In the genomic region with DNA sequence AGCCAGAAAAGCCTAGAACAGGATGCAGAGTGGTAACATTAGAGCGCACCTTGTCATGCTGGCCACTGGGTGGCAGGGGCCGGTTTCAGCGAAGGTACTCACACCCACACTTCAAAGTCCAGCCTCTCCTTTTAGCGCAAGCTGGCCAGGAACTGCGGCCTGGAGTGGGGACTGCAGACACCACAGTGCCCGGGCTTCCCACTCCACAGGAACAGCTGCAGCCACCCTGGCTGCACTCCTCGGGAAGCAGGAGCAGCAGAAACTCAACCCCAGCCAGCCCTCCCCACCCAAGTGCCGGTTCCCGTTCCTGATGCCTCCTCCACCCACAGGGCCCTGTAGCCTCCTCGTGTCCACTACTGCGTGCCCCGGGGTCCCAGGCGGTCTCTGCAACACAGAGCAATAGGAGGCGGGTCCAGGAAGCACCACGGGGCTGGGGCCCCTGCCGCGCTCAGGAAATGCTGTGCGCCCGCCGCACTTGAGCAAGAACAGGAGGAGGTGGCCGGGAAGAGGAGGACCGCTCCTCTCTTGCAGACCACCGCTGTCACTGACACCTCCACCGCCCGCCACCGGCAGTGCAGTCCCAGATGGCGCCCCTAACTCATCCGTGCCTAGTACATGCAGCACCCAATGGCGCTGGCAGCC, we compare ENCODE assay signal across 8 cellular contexts. TPM values are rescaled to one million over a fixed set of nuclear protein-coding genes. Genes with fewer than 3 reads are reported as not detected.
A peak's percentile ranks its signal among the peaks of the same experiment; 100 is the strongest.
DNase-seq lines count a peak whose midpoint lies in the region; ATAC-seq and TF ChIP-seq lines count a peak whose summit lies in the region.

No MANE protein-coding gene starts in this region.

- peaks cover 13% of the 10 kb centered on the region for H3K27me3 Mint-ChIP-seq in chondrocyte (ENCODE audit: low read depth)
- H3K27me3 Mint-ChIP-seq in stimulated activated memory B cell treated with anti-CD40 and anti-IgM and Interleukin-4, amounts not matched to agents 10 μg/mL and 1 μg/mL and 100 μg/mL, for 72 hours = peaks cover 85% of the 10 kb centered on the region

- ATAC-seq in left lung = peak; percentile 90
- no peak for ATAC-seq in stimulated activated memory B cell treated with anti-CD40 and anti-IgM and Interleukin-4, amounts not matched to agents 10 μg/mL and 1 μg/mL and 100 μg/mL, for 72 hours

- H3K27ac ChIP-seq in left lung (no peak overlapping the region), vagina (no peak overlapping the region)

- H3K36me3 Mint-ChIP-seq in chondrocyte (ENCODE audit: low read depth) = no peaks in the 10 kb centered on the region
- H3K36me3 Mint-ChIP-seq in stimulated activated memory B cell treated with anti-CD40 and anti-IgM and Interleukin-4, amounts not matched to agents 10 μg/mL and 1 μg/mL and 100 μg/mL, for 72 hours = no peaks in the 10 kb centered on the region

- peaks cover 14% of the 10 kb centered on the region for H3K4me1 Mint-ChIP-seq in chondrocyte (ENCODE audit: low read depth)
- no peaks in the 10 kb centered on the region for H3K4me1 Mint-ChIP-seq in stimulated activated memory B cell treated with anti-CD40 and anti-IgM and Interleukin-4, amounts not matched to agents 10 μg/mL and 1 μg/mL and 100 μg/mL, for 72 hours

- H3K27me3 ChIP-seq in left lung (peaks cover 17 to 63% of the 10 kb centered on the region in 2 donors), vagina (no peaks in the 10 kb centered on the region)

- H3K36me3 ChIP-seq in left lung (no peaks in the 10 kb centered on the region), vagina (no peaks in the 10 kb centered on the region)

- peak; percentile 76 for TF ChIP-seq CTCF in chondrocyte (IDR thresholded peaks at IDR 0.05)
- peak; percentile 38 to 55 for TF ChIP-seq CTCF in left lung (IDR thresholded peaks at IDR 0.05)
- TF ChIP-seq CTCF in vagina (IDR thresholded peaks at IDR 0.05) = peak in 1 of 3 experiments; percentile 29

- no peaks in the 10 kb centered on the region for H3K9me3 Mint-ChIP-seq in chondrocyte (ENCODE audit: low read depth)
- H3K9me3 Mint-ChIP-seq in stimulated activated memory B cell treated with anti-CD40 and anti-IgM and Interleukin-4, amounts not matched to agents 10 μg/mL and 1 μg/mL and 100 μg/mL, for 72 hours = no peaks in the 10 kb centered on the region

- H3K4me1 ChIP-seq in left lung = peaks cover 6 to 36% of the 10 kb centered on the region in 2 donors
- peaks cover 11% of the 10 kb centered on the region for H3K4me1 ChIP-seq in vagina

- intact Hi-C loops in left lung (cut with DNase I) (no loop called here), vagina (cut with DNase I) (no loop called here)

- DNase-seq in NCI-H1436 (lab: John Stamatoyannopoulos, UW) (peak; percentile 37), NCI-H1436 treated with DMSO at 0.1 percent for 48 hours (lab: John Stamatoyannopoulos, UW) (no peak), Kasumi-1 (lab: John Stamatoyannopoulos, UW) (peak; percentile 37 to 61), SHP77 treated with DMSO at 0.1 percent for 48 hours (lab: John Stamatoyannopoulos, UW) (peak; percentile 30), chondrocyte (ENCODE audit: low spot score) (no peak), left lung (peak; percentile 66 to 82), vagina (ENCODE audit: extremely low spot score in 2 of 2) (no peak)

- no peaks in the 10 kb centered on the region for H3K9me3 ChIP-seq in left lung
- H3K9me3 ChIP-seq in vagina = no peaks in the 10 kb centered on the region

- H3K4me3 ChIP-seq in left lung (peak overlapping the region in 1 of 2 donors; percentile 10), vagina (peak overlapping the region; percentile 9)

- no peak overlapping the region for H3K27ac Mint-ChIP-seq in chondrocyte (ENCODE audit: unreplicated experiment)
- H3K27ac Mint-ChIP-seq in stimulated activated memory B cell treated with anti-CD40 and anti-IgM and Interleukin-4, amounts not matched to agents 10 μg/mL and 1 μg/mL and 100 μg/mL, for 72 hours = no peak overlapping the region

- peak overlapping the region; percentile 25 for H3K4me3 Mint-ChIP-seq in chondrocyte (ENCODE audit: unreplicated experiment)
- H3K4me3 Mint-ChIP-seq in stimulated activated memory B cell treated with anti-CD40 and anti-IgM and Interleukin-4, amounts not matched to agents 10 μg/mL and 1 μg/mL and 100 μg/mL, for 72 hours = no peak overlapping the region

- TF ChIP-seq POLR2A in vagina (IDR thresholded peaks at IDR 0.05) = no peak

RNA-seq across cellular contexts. Expression of gene RFPL2, which starts 2.2 kb away (rescaled TPM):
- total RNA-seq in chondrocyte (0.22 TPM in 1 of 3 replicates, not detected in the others), left lung (not detected), vagina (not detected)

RNA-seq across cellular contexts. Expression of gene C22orf42, which starts 43.6 kb away (rescaled TPM):
- total RNA-seq in chondrocyte (not detected in 3 replicates), left lung (not detected), vagina (not detected)

RNA-seq across cellular contexts. Expression of gene SLC5A4, which starts 52.5 kb away (rescaled TPM):
- not detected in 3 replicates for total RNA-seq in chondrocyte
- 1 to 10 TPM in 1 of 2 donors, under 1 TPM in 1; 0.73 to 1.5 TPM for total RNA-seq in left lung
- 2.2 TPM for total RNA-seq in vagina

Comparison
In these comparisons a context has a peak if more than half of its experiments do, and no peak if none do; other contexts are left out.
1. DNase-seq: peak in NCI-H1436 (single experiment), Kasumi-1 (2 of 2), SHP77 treated with DMSO at 0.1 percent for 48 hours (single experiment) and left lung (2 of 2); none in NCI-H1436 treated with DMSO at 0.1 percent for 48 hours (single experiment), chondrocyte (single experiment) and vagina (0 of 2).